Comparison of ENCODE assay signal across 25 cellular contexts in the genomic region with DNA sequence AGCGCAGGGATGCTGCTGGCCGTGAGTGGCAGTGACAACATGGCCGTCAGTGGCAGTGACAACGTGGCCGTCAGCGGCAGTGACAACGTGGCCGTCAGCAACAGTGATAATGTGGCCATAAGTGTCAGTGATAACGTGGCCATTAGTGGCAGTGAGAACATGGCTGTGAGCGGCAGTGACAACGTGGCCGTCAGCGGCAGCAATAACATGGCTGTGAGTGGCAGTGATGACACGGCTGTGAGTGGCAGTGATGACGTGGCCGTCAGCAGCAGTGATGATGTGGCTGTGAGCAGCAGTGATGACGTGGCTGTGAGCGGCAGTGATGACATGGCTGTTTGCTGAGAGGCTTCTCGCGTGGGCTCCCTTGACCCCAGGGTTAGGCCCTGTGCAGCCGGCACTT.
"Had no signal": no experiment of that assay in that cellular context is flagged by ENCODE, and none has a peak within 500 bp of the region (broad histone marks: within the 10 kb centered on the region; RNA-seq: fewer than 3 reads in every experiment).

No MANE protein-coding gene starts in this region.

- H3K4me3 ChIP-seq: ascending aorta, cardiac muscle cell, colonic mucosa, right atrium auricular region, tibial nerve had no signal

- H3K4me1 ChIP-seq: ascending aorta, colonic mucosa, right atrium auricular region, tibial nerve had no signal

- DNase-seq: activated CD4-positive, CD25-positive, alpha-beta regulatory T cell treated with anti-CD3 and anti-CD28 coated beads, Interleukin-2, amount 50 U/mL, for 72 hours; activated CD8-positive, alpha-beta memory T cell treated with anti-CD3 and anti-CD28 coated beads, Interleukin-2, amount 50 U/mL, for 4 hours; activated gamma-delta T cell; activated naive CD4-positive, alpha-beta T cell treated with anti-CD3 and anti-CD28 coated beads, Interleukin-2, amount 10 ng/mL, durations not matched to agents 7 days and 5 days; cerebellar nuclear complex; colonic mucosa; effector CD8-positive, alpha-beta T cell; left colon; mammary epithelial cell; occipital lobe; T-helper 9 cell; WERI-Rb-1 had no signal

- H3K27ac ChIP-seq: ascending aorta, cardiac muscle cell, colonic mucosa, right atrium auricular region, tibial nerve, WERI-Rb-1 had no signal

- H3K36me3 ChIP-seq: ascending aorta, cardiac muscle cell, colonic mucosa, right atrium auricular region, tibial nerve, WERI-Rb-1 had no signal

- H3K27ac Mint-ChIP-seq: activated CD4-positive, alpha-beta T cell treated with anti-CD3 and anti-CD28 coated beads, Interleukin-2, amount 10 ng/mL, durations not matched to agents 7 days and 5 days; activated naive CD4-positive, alpha-beta T cell treated with anti-CD3 and anti-CD28 coated beads, Interleukin-2, amount 10 ng/mL, durations not matched to agents 7 days and 5 days; activated naive CD8-positive, alpha-beta T cell treated with anti-CD3 and anti-CD28 coated beads, Interleukin-2, amount 10 ng/mL, durations not matched to agents 7 days and 5 days; activated T-cell treated with anti-CD3 and anti-CD28 coated beads, Interleukin-2, amount 50 U/mL, for 24 hours; T-helper 1 cell treated with Interleukin-12 subunit alpha and Interleukin-12 subunit beta and Interleukin-4 antibody, amounts not matched to agents 30 μg/mL and 1 μg/mL, for 36 hours had no signal

- H3K27me3 ChIP-seq: ascending aorta, cardiac muscle cell, colonic mucosa, right atrium auricular region had no signal

- H3K4me3 Mint-ChIP-seq: activated CD4-positive, alpha-beta T cell treated with anti-CD3 and anti-CD28 coated beads, Interleukin-2, amount 10 ng/mL, durations not matched to agents 7 days and 5 days; activated naive CD4-positive, alpha-beta T cell treated with anti-CD3 and anti-CD28 coated beads, Interleukin-2, amount 10 ng/mL, durations not matched to agents 7 days and 5 days; activated T-cell treated with anti-CD3 and anti-CD28 coated beads, Interleukin-2, amount 50 U/mL, for 24 hours; brain; neural crest cell; T-helper 1 cell treated with Interleukin-12 subunit alpha and Interleukin-12 subunit beta and Interleukin-4 antibody, amounts not matched to agents 30 μg/mL and 1 μg/mL, for 36 hours had no signal

- FAIRE-seq: frontal cortex, keratinocyte, TTC549 had no signal

- H3K4me1 Mint-ChIP-seq: activated naive CD4-positive, alpha-beta T cell treated with anti-CD3 and anti-CD28 coated beads, Interleukin-2, amount 10 ng/mL, durations not matched to agents 7 days and 5 days had no signal

- H3K9me3 ChIP-seq: ascending aorta, colonic mucosa, right atrium auricular region, tibial nerve had no signal

- ATAC-seq: left colon had no signal

- H3K36me3 Mint-ChIP-seq: activated naive CD8-positive, alpha-beta T cell treated with anti-CD3 and anti-CD28 coated beads, Interleukin-2, amount 10 ng/mL, durations not matched to agents 7 days and 5 days; brain had no signal

- H3K27me3 Mint-ChIP-seq: activated CD4-positive, alpha-beta T cell treated with anti-CD3 and anti-CD28 coated beads, Interleukin-2, amount 10 ng/mL, durations not matched to agents 7 days and 5 days; activated naive CD4-positive, alpha-beta T cell treated with anti-CD3 and anti-CD28 coated beads, Interleukin-2, amount 10 ng/mL, durations not matched to agents 7 days and 5 days had no signal
